In genomic region chr16:48559462-48560211, GRCh38 we compare ENCODE assay signal across 12 cellular contexts. TPM values are rescaled to one million over a fixed set of nuclear protein-coding genes. Genes with fewer than 3 reads are reported as not detected.
DNase-seq lines count a peak whose midpoint lies in the region; ATAC-seq and TF ChIP-seq lines count a peak whose summit lies in the region.
"Had no signal": no experiment of that assay in that cellular context is flagged by ENCODE, and none has a peak within 500 bp of the region (broad histone marks: within the 10 kb centered on the region; RNA-seq: fewer than 3 reads in every experiment).

No MANE protein-coding gene starts in this region.

- H3K4me3 Mint-ChIP-seq in activated naive CD8-positive, alpha-beta T cell: no peak overlapping the region
- H3K4me3 Mint-ChIP-seq in activated naive CD8-positive, alpha-beta T cell treated with anti-CD3 and anti-CD28 coated beads for 36 hours: no peak overlapping the region
- H3K4me3 Mint-ChIP-seq: brain had no signal

- TF ChIP-seq POLR2A in upper lobe of left lung (IDR thresholded peaks at IDR 0.05): no peak

- peaks cover 68 to 76% (median 74%) of the 10 kb centered on the region in 4 donors for H3K4me1 ChIP-seq in upper lobe of left lung

- H3K36me3 ChIP-seq in upper lobe of left lung: peaks cover 0 to 3% (median 0%) of the 10 kb centered on the region in 4 donors

- H3K27me3 Mint-ChIP-seq in activated naive CD8-positive, alpha-beta T cell: no peaks in the 10 kb centered on the region
- H3K27me3 Mint-ChIP-seq in activated naive CD8-positive, alpha-beta T cell treated with anti-CD3 and anti-CD28 coated beads for 36 hours: no peaks in the 10 kb centered on the region
- H3K27me3 Mint-ChIP-seq: brain had no signal

- H3K9me3 Mint-ChIP-seq in activated naive CD8-positive, alpha-beta T cell (ENCODE audit: low read depth): no peaks in the 10 kb centered on the region
- no peaks in the 10 kb centered on the region for H3K9me3 Mint-ChIP-seq in activated naive CD8-positive, alpha-beta T cell treated with anti-CD3 and anti-CD28 coated beads for 36 hours

- H3K4me3 ChIP-seq in upper lobe of left lung: no peak overlapping the region
- H3K4me3 ChIP-seq: esophagus squamous epithelium had no signal

- no peak for TF ChIP-seq EP300 in upper lobe of left lung (IDR thresholded peaks at IDR 0.05)

- peak overlapping the region; percentile 64 for H3K27ac Mint-ChIP-seq in activated naive CD8-positive, alpha-beta T cell
- no peak overlapping the region for H3K27ac Mint-ChIP-seq in activated naive CD8-positive, alpha-beta T cell treated with anti-CD3 and anti-CD28 coated beads for 36 hours

- peaks cover 90% of the 10 kb centered on the region for H3K4me1 Mint-ChIP-seq in activated naive CD8-positive, alpha-beta T cell (ENCODE audit: low read depth)
- peaks cover 72% of the 10 kb centered on the region for H3K4me1 Mint-ChIP-seq in activated naive CD8-positive, alpha-beta T cell treated with anti-CD3 and anti-CD28 coated beads for 36 hours

- in situ Hi-C loops in SK-MEL-5 (cut with HindIII; ENCODE audit: low pct_unique_long_range_greater_than_20kb, low sequenced_read_pairs): no loop called here

- no peak for DNase-seq in activated naive CD8-positive, alpha-beta T cell treated with anti-CD3 and anti-CD28 coated beads for 36 hours
- DNase-seq in SK-MEL-5 (ENCODE audit: low read depth, low spot score) (peak; percentile 40), iPS DF 19.7 (ENCODE audit: low read depth, low spot score) (peak; percentile 7), upper lobe of left lung (no peak), KG1 (lab: John Stamatoyannopoulos, UW) (no peak), NCI-H510A (lab: John Stamatoyannopoulos, UW) (no peak)
- DNase-seq: esophagus squamous epithelium; NCI-H1092; stimulated activated naive CD4-positive, alpha-beta T cell had no signal

- TF ChIP-seq CTCF in upper lobe of left lung (IDR thresholded peaks at IDR 0.05): no peak

- no peaks in the 10 kb centered on the region for H3K27me3 ChIP-seq in upper lobe of left lung
- H3K27me3 ChIP-seq: esophagus squamous epithelium had no signal

- 67 to 78% methylated on average over 6 of the region's 6 CpGs for WGBS in upper lobe of left lung, 2 donors

- H3K27ac ChIP-seq in upper lobe of left lung: peak overlapping the region in 3 of 4 donors; percentile 34 to 81 (median 49)

- H3K9me3 ChIP-seq in upper lobe of left lung: no peaks in the 10 kb centered on the region
- H3K9me3 ChIP-seq: esophagus squamous epithelium had no signal

- ATAC-seq in upper lobe of left lung (ENCODE audit: low FRiP score in 2 of 2): peak in 1 of 2 donors; percentile 5
- no peak for ATAC-seq in GM21390 (IDR thresholded peaks at IDR 0.05; ENCODE audit: unreplicated experiment)

- H3K36me3 Mint-ChIP-seq in activated naive CD8-positive, alpha-beta T cell: peaks cover 15% of the 10 kb centered on the region
- H3K36me3 Mint-ChIP-seq in activated naive CD8-positive, alpha-beta T cell treated with anti-CD3 and anti-CD28 coated beads for 36 hours: peaks cover 38% of the 10 kb centered on the region

RNA-seq across cellular contexts. Expression of gene N4BP1, which starts 50.3 kb away (rescaled TPM):
- total RNA-seq in activated naive CD8-positive, alpha-beta T cell treated with anti-CD3 and anti-CD28 coated beads for 36 hours: 10 to 100 TPM; 39.0 to 40.4 TPM
- 19.2 and 20.1 TPM in 2 replicates for total RNA-seq in SK-MEL-5 (2014; rRNA removed; shearing (Covaris generic))
- 11.1 and 14.2 TPM in 2 replicates for polyA plus RNA-seq in SK-MEL-5 (2015; cell fraction: cytosol; rRNA removed)
- polyA plus RNA-seq in SK-MEL-5 (2015; cell fraction: nucleus; rRNA removed): 27.9 and 29.8 TPM in 2 replicates
- 10 to 100 TPM; 33.5 to 78.6 (median 53.1) TPM for total RNA-seq in upper lobe of left lung

Comparison
In these comparisons a context has a peak if more than half of its experiments do, and no peak if none do; other contexts are left out.
1. DNase-seq: peak in SK-MEL-5 (single experiment) and iPS DF 19.7 (single experiment); none in activated naive CD8-positive, alpha-beta T cell treated with anti-CD3 and anti-CD28 coated beads for 36 hours (single experiment), upper lobe of left lung (0 of 2), KG1 (single experiment) and NCI-H510A (single experiment).